Comparison of ENCODE assay signal across 8 cellular contexts in genomic region chr5:102561894-102562760, GRCh38.
DNase-seq lines count a peak whose midpoint lies in the region; ATAC-seq, FAIRE-seq and TF ChIP-seq lines count a peak whose summit lies in the region.

No MANE protein-coding gene starts in this region.

- no peaks in the 10 kb centered on the region for H4K20me1 ChIP-seq in HepG2 (ENCODE audit: insufficient read depth, low read length)

- peak; percentile 32 for FAIRE-seq in HepG2 (lab: Jason Lieb, UNC)

- H3K27ac ChIP-seq in HepG2 (ENCODE audit: extremely low read length, insufficient read depth, low read length) (no peak overlapping the region), uterus (no peak overlapping the region)

- TF ChIP-seq CTCF in HepG2 (CRISPR knock-in tag; IDR thresholded peaks at IDR 0.05) (peak; percentile 80), uterus (IDR thresholded peaks at IDR 0.05) (no peak)

- TF ChIP-seq RAD21 in Ishikawa (IDR thresholded peaks at IDR 0.05; ENCODE audit: low read depth) (peak; percentile 83), HepG2 (CRISPR knock-in tag; IDR thresholded peaks at IDR 0.05) (no peak)

- WGBS in HepG2 (ENCODE audit: low lambda C conversion rate): 10% methylated on average over 11 of the region's 11 CpGs

- H3K27ac Mint-ChIP-seq in T-helper 2 cell treated with Interferon-gamma antibody and Interleukin-4, amounts not matched to agents 5 μg/mL and 100 μg/mL, for 36 hours: no peak overlapping the region

- TF ChIP-seq EP300 in Ishikawa (IDR thresholded peaks at IDR 0.05; ENCODE audit: borderline replicate concordance) (no peak), HepG2 (IDR thresholded peaks at IDR 0.05; ENCODE audit: low read depth in 2 of 2, low read length in 2 of 2) (no peak), HepG2 (CRISPR knock-in tag; IDR thresholded peaks at IDR 0.05; ENCODE audit: borderline replicate concordance) (no peak)

- H3K9ac ChIP-seq in adipocyte (ENCODE audit: low read length) (no peak overlapping the region), HepG2 (ENCODE audit: insufficient read depth, low read depth, low read length) (no peak overlapping the region)

- CTCF ChIA-PET in HepG2 (lab: Yijun Ruan, JAX; ENCODE audit: low intra/inter-chr PET ratio, low total read pairs): no interaction called here

- H3K9me3 Mint-ChIP-seq in T-helper 2 cell treated with Interferon-gamma antibody and Interleukin-4, amounts not matched to agents 5 μg/mL and 100 μg/mL, for 36 hours: no peaks in the 10 kb centered on the region

- H3K4me3 ChIP-seq in adipocyte (ENCODE audit: low read length) (no peak overlapping the region), HepG2 (replicated peaks in 1 of 3; ENCODE audit: insufficient read depth in 1 of 3, low read depth in 2 of 3, low read length in 3 of 3) (0 out of 6 replicates have a peak overlapping the region, but pooled peaks of 1 of the 3 experiments have one; percentile 15), uterus (no peak overlapping the region)

- no peaks in the 10 kb centered on the region for H3K36me3 ChIP-seq in adipocyte (ENCODE audit: control insufficient read depth, insufficient read depth, low read length, severe bottlenecking)
- H3K36me3 ChIP-seq in HepG2 (replicated peaks in 1 of 2; ENCODE audit: control insufficient read depth in 1 of 2, insufficient read depth in 2 of 2, low read length in 2 of 2): no peaks in the 10 kb centered on the region
- H3K36me3 ChIP-seq in uterus: no peaks in the 10 kb centered on the region

- H3K4me3 Mint-ChIP-seq in T-helper 2 cell treated with Interferon-gamma antibody and Interleukin-4, amounts not matched to agents 5 μg/mL and 100 μg/mL, for 36 hours: no peak overlapping the region

- POLR2A ChIA-PET in HepG2 (lab: Yijun Ruan, JAX): no interaction called here

- TF ChIP-seq POLR2A in HepG2 (IDR thresholded peaks at IDR 0.05; ENCODE audit: insufficient read depth in 1 of 2, low read depth in 2 of 2, low read length in 2 of 2): no peak
- no peak for TF ChIP-seq POLR2A in uterus (IDR thresholded peaks at IDR 0.05)

- in situ Hi-C loops in HepG2 (cut with HindIII; ENCODE audit: extremely low pct_ligation_motif_present, low pct_unique_long_range_greater_than_20kb): no loop called here

- BruUV-seq in HepG2 (replicated peaks; lab: Mats Ljungman, UMichigan): no TSS peak

- no peaks in the 10 kb centered on the region for H3K79me2 ChIP-seq in HepG2 (ENCODE audit: insufficient read depth, low read length)

- DNase-seq in D341Med (ENCODE audit: low spot score): peak; percentile 48
- peak; percentile 66 for DNase-seq in adipocyte (ENCODE audit: low read depth)
- peak; percentile 39 for DNase-seq in HepG2 (ENCODE audit: low spot score)
- no peak for DNase-seq in uterus
- no peak for DNase-seq in DMS153 treated with DMSO at 0.1 percent for 48 hours (lab: John Stamatoyannopoulos, UW; ENCODE audit: unreplicated experiment)
- no peak for DNase-seq in T-helper 2 cell treated with Interferon-gamma antibody and Interleukin-4, amounts not matched to agents 5 μg/mL and 100 μg/mL, for 36 hours (ENCODE audit: low spot score)

- no peaks in the 10 kb centered on the region for H3K36me3 Mint-ChIP-seq in T-helper 2 cell treated with Interferon-gamma antibody and Interleukin-4, amounts not matched to agents 5 μg/mL and 100 μg/mL, for 36 hours (ENCODE audit: low read depth)

- H3K4me1 ChIP-seq in adipocyte (ENCODE audit: control insufficient read depth, insufficient read depth, low read length) (no peaks in the 10 kb centered on the region), HepG2 (ENCODE audit: insufficient read depth, low read length) (peaks cover 6% of the 10 kb centered on the region; the same call in 1 of the 2 replicates), uterus (no peaks in the 10 kb centered on the region)

- no peaks in the 10 kb centered on the region for H3K9me3 ChIP-seq in adipocyte (ENCODE audit: control insufficient read depth, low read length)
- H3K9me3 ChIP-seq in HepG2 (ENCODE audit: low read length): no peaks in the 10 kb centered on the region
- H3K9me3 ChIP-seq in uterus: no peaks in the 10 kb centered on the region

- no peaks in the 10 kb centered on the region for H3K27me3 ChIP-seq in adipocyte (replicated peaks; ENCODE audit: control insufficient read depth, insufficient read depth, low read length)
- no peaks in the 10 kb centered on the region; a peak in 1 of 5 replicates for H3K27me3 ChIP-seq in HepG2 (ENCODE audit: control insufficient read depth in 1 of 2, insufficient read depth in 2 of 2, low read length in 2 of 2)
- no peaks in the 10 kb centered on the region for H3K27me3 ChIP-seq in uterus

- ATAC-seq in GM19397 (IDR thresholded peaks at IDR 0.05; ENCODE audit: unreplicated experiment): peak; percentile 63
- ATAC-seq in HepG2: peak; percentile 94

- H2AFZ ChIP-seq in HepG2 (ENCODE audit: low read length): peak overlapping the region; percentile 48

- intact Hi-C loops in HepG2 (cut with micrococcal nuclease; ENCODE audit: unreplicated experiment): no loop called here
- intact Hi-C loops in uterus (cut with DNase I; ENCODE audit: low total_unique reads): no loop called here

- H3K4me2 ChIP-seq in HepG2 (ENCODE audit: low read depth, low read length): peak overlapping the region; percentile 58

- no peaks in the 10 kb centered on the region for H3K27me3 Mint-ChIP-seq in T-helper 2 cell treated with Interferon-gamma antibody and Interleukin-4, amounts not matched to agents 5 μg/mL and 100 μg/mL, for 36 hours (ENCODE audit: low read depth)

- no peaks in the 10 kb centered on the region for H3K4me1 Mint-ChIP-seq in T-helper 2 cell treated with Interferon-gamma antibody and Interleukin-4, amounts not matched to agents 5 μg/mL and 100 μg/mL, for 36 hours (ENCODE audit: low read depth)

TF ChIP-seq in Ishikawa, 13 proteins besides CTCF, POLR2A, EP300 and RAD21 (continues in another document):
- no peak for TF ChIP-seq CEBPB (IDR thresholded peaks at IDR 0.05)
- no peak for TF ChIP-seq REST (IDR thresholded peaks at IDR 0.05; ENCODE audit: low read depth)
- no peak for TF ChIP-seq TCF12 (IDR thresholded peaks at IDR 0.05; ENCODE audit: low read depth)
- TF ChIP-seq TEAD4 (IDR thresholded peaks at IDR 0.05): no peak

TF ChIP-seq in HepG2, 621 proteins besides CTCF, POLR2A, EP300 and RAD21 (continues in another document):
- TF ChIP-seq HMGXB3 (CRISPR knock-in tag; IDR thresholded peaks at IDR 0.05; ENCODE audit: borderline replicate concordance) (no peak), ZNF841 (CRISPR knock-in tag; IDR thresholded peaks at IDR 0.05; ENCODE audit: borderline replicate concordance) (no peak), SALL1 (CRISPR knock-in tag; IDR thresholded peaks at IDR 0.05) (0 out of 2 replicates have a peak, but pooled peaks have one; percentile 11), ZNF773 (CRISPR knock-in tag; IDR thresholded peaks at IDR 0.05; ENCODE audit: borderline replicate concordance) (no peak), PCBP1 (IDR thresholded peaks at IDR 0.05; ENCODE audit: borderline replicate concordance, low read depth, low read length) (no peak), NFE2L2 (IDR thresholded peaks at IDR 0.05; ENCODE audit: low read length) (no peak), RORA (CRISPR knock-in tag; IDR thresholded peaks at IDR 0.05) (no peak), FIP1L1 (IDR thresholded peaks at IDR 0.05; ENCODE audit: borderline replicate concordance, insufficient read depth, low read depth, low read length) (no peak), STAG1 (CRISPR knock-in tag; IDR thresholded peaks at IDR 0.05) (peak; percentile 60)

Comparison
In these comparisons a context has a peak if more than half of its experiments do, and no peak if none do; other contexts are left out.
1. DNase-seq: peak in D341Med (single experiment), adipocyte (single experiment) and HepG2 (single experiment); none in uterus (0 of 2), DMS153 treated with DMSO at 0.1 percent for 48 hours (single experiment) and T-helper 2 cell treated with Interferon-gamma antibody and Interleukin-4, amounts not matched to agents 5 μg/mL and 100 μg/mL, for 36 hours (single experiment).